In the genomic region with DNA sequence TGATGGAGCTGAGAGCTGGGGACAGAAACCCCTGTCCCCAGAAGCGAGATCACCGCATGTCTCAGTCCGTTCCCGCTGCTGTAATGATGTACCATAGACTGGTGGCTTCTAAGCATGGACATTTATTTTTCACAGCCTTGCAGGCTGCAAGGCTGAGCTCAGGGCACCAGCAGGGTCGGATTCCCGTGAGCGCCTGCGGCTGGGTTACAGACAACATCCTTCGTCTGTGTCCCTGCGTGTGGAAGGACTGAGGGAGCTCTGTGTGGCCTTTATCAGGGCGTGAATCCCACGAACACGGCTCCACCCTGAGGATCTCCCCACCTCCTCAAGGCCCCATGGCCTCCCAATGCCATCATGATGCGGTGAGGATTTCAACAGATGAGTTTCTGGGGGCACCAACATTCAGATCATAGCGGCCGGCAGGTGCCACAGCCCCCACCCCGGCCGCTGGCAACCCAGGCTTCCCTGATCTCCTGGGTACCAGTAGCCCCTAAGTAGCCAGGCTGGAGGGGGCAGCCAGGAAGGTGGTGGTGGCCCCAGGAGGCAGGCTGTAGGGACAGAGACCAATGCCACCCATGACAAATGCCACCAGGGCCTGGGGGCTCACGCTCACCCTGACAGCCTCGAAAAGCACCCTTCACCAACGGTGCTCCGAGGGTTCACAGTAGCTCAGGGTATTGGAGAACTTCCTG, we compare ENCODE assay signal across 17 cellular contexts.
"Had no signal": no experiment of that assay in that cellular context is flagged by ENCODE, and none has a peak within 500 bp of the region (broad histone marks: within the 10 kb centered on the region; RNA-seq: fewer than 3 reads in every experiment).

No MANE protein-coding gene starts in this region.

- H3K4me3 Mint-ChIP-seq: activated naive CD4-positive, alpha-beta T cell treated with anti-CD3 and anti-CD28 coated beads, Interleukin-2, amount 10 ng/mL, durations not matched to agents 7 days and 5 days; nephron; stimulated activated naive B cell treated with anti-CD40 and anti-IgM and Interleukin-4, amounts not matched to agents 10 μg/mL and 1 μg/mL and 100 μg/mL, for 72 hours had no signal

- H3K36me3 ChIP-seq: sigmoid colon, transverse colon, uterus had no signal

- DNase-seq: activated CD8-positive, alpha-beta memory T cell treated with anti-CD3 and anti-CD28 coated beads for 24 hours; activated CD8-positive, alpha-beta memory T cell treated with anti-CD3 and anti-CD28 coated beads, Interleukin-2, amount 50 U/mL, for 48 hours; activated naive CD4-positive, alpha-beta T cell treated with anti-CD3 and anti-CD28 coated beads, Interleukin-2, amount 10 ng/mL, durations not matched to agents 7 days and 5 days; activated T-cell treated with anti-CD3 and anti-CD28 coated beads, Interleukin-2, amount 50 U/mL, for 48 hours; amygdala; cerebellar nuclear complex; cortex of kidney; kidney glomerular epithelial cell; sigmoid colon; stimulated activated CD4-positive, alpha-beta T cell treated with anti-CD3 and anti-CD28 coated beads, Interleukin-2, amount 100 ng/mL, for 48 hours; stimulated activated CD8-positive, alpha-beta memory T cell treated with anti-CD3 and anti-CD28 coated beads, Interleukin-4, amount 100 ng/mL, for 48 hours; stimulated activated naive B cell treated with anti-CD40 and anti-IgM and Interleukin-4, amounts not matched to agents 10 μg/mL and 1 μg/mL and 100 μg/mL, for 72 hours; T-helper 9 cell; transverse colon; uterus had no signal

- H3K4me3 ChIP-seq: sigmoid colon, smooth muscle cell, transverse colon, uterus had no signal

- ATAC-seq: stimulated activated naive B cell treated with anti-CD40 and anti-IgM and Interleukin-4, amounts not matched to agents 10 μg/mL and 1 μg/mL and 100 μg/mL, for 72 hours had no signal

- H3K4me1 Mint-ChIP-seq: activated naive CD4-positive, alpha-beta T cell treated with anti-CD3 and anti-CD28 coated beads, Interleukin-2, amount 10 ng/mL, durations not matched to agents 7 days and 5 days had no signal

- H3K9me3 ChIP-seq: sigmoid colon, transverse colon, uterus had no signal

- H3K27ac ChIP-seq: sigmoid colon, transverse colon, uterus had no signal

- H3K36me3 Mint-ChIP-seq: activated naive CD4-positive, alpha-beta T cell treated with anti-CD3 and anti-CD28 coated beads, Interleukin-2, amount 10 ng/mL, durations not matched to agents 7 days and 5 days; stimulated activated naive B cell treated with anti-CD40 and anti-IgM and Interleukin-4, amounts not matched to agents 10 μg/mL and 1 μg/mL and 100 μg/mL, for 72 hours had no signal

- H3K27me3 ChIP-seq: uterus had no signal

- H3K9me3 Mint-ChIP-seq: activated naive CD4-positive, alpha-beta T cell treated with anti-CD3 and anti-CD28 coated beads, Interleukin-2, amount 10 ng/mL, durations not matched to agents 7 days and 5 days had no signal

- H3K27ac Mint-ChIP-seq: activated naive CD4-positive, alpha-beta T cell treated with anti-CD3 and anti-CD28 coated beads, Interleukin-2, amount 10 ng/mL, durations not matched to agents 7 days and 5 days; nephron had no signal
